ENCODE assay signal across 8 cellular contexts in genomic region chr4:133154725-133155124, GRCh38. TPM values are rescaled to one million over a fixed set of nuclear protein-coding genes. Genes with fewer than 3 reads are reported as not detected.
A peak's percentile ranks its signal among the peaks of the same experiment; 100 is the strongest.
DNase-seq lines count a peak whose midpoint lies in the region; ATAC-seq, FAIRE-seq and TF ChIP-seq lines count a peak whose summit lies in the region.

No MANE protein-coding gene starts in this region.

- H3K4me3 Mint-ChIP-seq in GM23338: no peak overlapping the region

- whole genome bisulfite sequencing in A549 (ENCODE audit: missing lambda C conversion rate): 7% methylated on average over 4 of the region's 4 CpGs
- WGBS in SK-N-SH (ENCODE audit: low lambda C conversion rate): 12% methylated on average over 4 of the region's 4 CpGs

- no peaks in the 10 kb centered on the region; the same call in 2 of the 3 replicates for H3K36me3 Mint-ChIP-seq in GM23338 (ENCODE audit: low read depth)

- peaks cover 30% of the 10 kb centered on the region for H3K4me1 Mint-ChIP-seq in GM23338

- no peaks in the 10 kb centered on the region for H3K79me2 ChIP-seq in GM23338 (replicated peaks; ENCODE audit: insufficient read depth)
- no peaks in the 10 kb centered on the region for H3K79me2 ChIP-seq in SK-N-SH (ENCODE audit: insufficient read depth)

- H3K4me1 ChIP-seq in A549 (0 out of 3 replicates have a peak, but pooled peaks cover 5% of the 10 kb centered on the region), GM23338 (ENCODE audit: insufficient read depth) (peaks cover 27% of the 10 kb centered on the region), SK-N-SH (ENCODE audit: control insufficient read depth in 1 of 2, insufficient read depth in 2 of 2, low read depth in 1 of 2, low read length in 1 of 2) (peaks cover 0 to 2% of the 10 kb centered on the region in 2 experiments; a peak in 2 of 4 replicates)

- H3K27ac Mint-ChIP-seq in GM23338: no peak overlapping the region

- no peaks in the 10 kb centered on the region for H3K9me3 ChIP-seq in A549
- no peaks in the 10 kb centered on the region for H3K9me3 ChIP-seq in SK-N-SH

- H3K27me3 ChIP-seq in GM23338 (ENCODE audit: insufficient read depth): peaks cover 47% of the 10 kb centered on the region
- H3K27me3 ChIP-seq in SK-N-SH (ENCODE audit: insufficient read depth): peaks cover 52% of the 10 kb centered on the region

- H3K4me2 ChIP-seq in A549: no peak overlapping the region
- H3K4me2 ChIP-seq in GM23338: no peak overlapping the region
- H3K4me2 ChIP-seq in SK-N-SH: no peak overlapping the region

- H3K9ac ChIP-seq in SK-N-SH: no peak overlapping the region

- FAIRE-seq in A549 (lab: Jason Lieb, UNC): no peak

- 0 out of 2 replicates have a peak, but pooled peaks cover under 1% of the 10 kb centered on the region for H4K20me1 ChIP-seq in GM23338 (replicated peaks; ENCODE audit: insufficient read depth)
- no peaks in the 10 kb centered on the region for H4K20me1 ChIP-seq in SK-N-SH (ENCODE audit: insufficient read depth)

- no peak overlapping the region for H2AFZ ChIP-seq in GM23338
- H2AFZ ChIP-seq in SK-N-SH (ENCODE audit: low read depth): no peak overlapping the region

- DNase-seq in A549 (ENCODE audit: low read depth in 1 of 2, low spot score in 1 of 2) (peak in 1 of 2 experiments; percentile 31), GM23338 (ENCODE audit: low spot score) (peak; percentile 43), SK-N-SH (peak; percentile 30), glomerular visceral epithelial cell (ENCODE audit: extremely low spot score) (peak; percentile 49), NCI-H1436 treated with DMSO at 0.1 percent for 48 hours (lab: John Stamatoyannopoulos, UW) (no peak)
- DNase-seq in stimulated activated naive CD8-positive, alpha-beta T cell treated with anti-CD3 and anti-CD28 coated beads, Interleukin-15, Interleukin-2, amounts not matched to agents 100 U/mL and 50 U/mL, for 24 hours: no peak
- no peak for DNase-seq in activated T-cell treated with anti-CD3 and anti-CD28 coated beads, Interleukin-2, amount 50 U/mL, for 48 hours
- no peak for DNase-seq in stimulated activated CD4-positive, alpha-beta T cell treated with anti-CD3 and anti-CD28 coated beads, Interleukin-15, amount 100 ng/mL, for 24 hours

- no peak for TF ChIP-seq POLR2A in A549 (IDR thresholded peaks at IDR 0.05; ENCODE audit: low read length)

- peak; percentile 45; the same call in 2 of the 3 replicates for TF ChIP-seq CTCF in A549 (IDR thresholded peaks at IDR 0.05)
- TF ChIP-seq CTCF in GM23338 (conservative IDR thresholded peaks at IDR 0.05; ENCODE audit: low read depth in 2 of 2): peak; percentile 77 to 84
- peak; percentile 74 for TF ChIP-seq CTCF in SK-N-SH (IDR thresholded peaks at IDR 0.05)

- ATAC-seq in A549: no peak
- ATAC-seq in GM23338: no peak
- ATAC-seq in stimulated activated naive CD8-positive, alpha-beta T cell treated with anti-CD3 and anti-CD28 coated beads, Interleukin-15, Interleukin-2, amounts not matched to agents 100 U/mL and 50 U/mL, for 24 hours: no peak

- H3K27ac ChIP-seq in A549 (no peak overlapping the region), GM23338 (ENCODE audit: low read depth) (no peak overlapping the region), SK-N-SH (ENCODE audit: low read depth in 2 of 2, low read length in 1 of 2) (no peak overlapping the region; a peak in 1 of 4 replicates)

- CTCF ChIA-PET in A549 (lab: Yijun Ruan, JAX) (interaction anchor here (0.7 to 1.7 kb wide), 6 partner anchors 8 to 1770 kb away, joined by 3 to 4 read pairs (median 3); no protein-coding TSS in a partner anchor), SK-N-SH (lab: Yijun Ruan, JAX) (interaction anchor here (0.7 to 1.5 kb wide), 8 partner anchors 8 to 374 kb away, joined by 3 to 7 read pairs (median 3); no protein-coding TSS in a partner anchor)

- H3F3A ChIP-seq in GM23338 (replicated peaks; ENCODE audit: low read depth) (no peaks in the 10 kb centered on the region), SK-N-SH (replicated peaks; ENCODE audit: insufficient read depth) (no peaks in the 10 kb centered on the region)

- H3K9me3 Mint-ChIP-seq in GM23338: no peaks in the 10 kb centered on the region; the same call in 2 of the 3 replicates

- H3K27me3 Mint-ChIP-seq in GM23338 (ENCODE audit: insufficient read depth, low read depth, poor library complexity): peaks cover 41% of the 10 kb centered on the region

- POLR2A ChIA-PET in A549 (lab: Yijun Ruan, JAX) (no interaction called here), SK-N-SH (lab: Yijun Ruan, JAX) (no interaction called here)

- H3K36me3 ChIP-seq in GM23338 (ENCODE audit: insufficient read depth) (no peaks in the 10 kb centered on the region), SK-N-SH (replicated peaks in 1 of 2; ENCODE audit: control insufficient read depth in 1 of 2, insufficient read depth in 2 of 2, low read length in 1 of 2) (no peaks in the 10 kb centered on the region)

- TF ChIP-seq EP300 in A549 (IDR thresholded peaks at IDR 0.05): no peak
- TF ChIP-seq EP300 in SK-N-SH (IDR thresholded peaks at IDR 0.05; ENCODE audit: borderline replicate concordance in 1 of 2, low read depth in 1 of 2, low read length in 1 of 2): no peak

- peak; percentile 40 to 48; a peak in 4 of 5 replicates for TF ChIP-seq RAD21 in A549 (conservative IDR thresholded peaks at IDR 0.05 in 1 of 2, IDR thresholded peaks at IDR 0.05 in 1 of 2)
- TF ChIP-seq RAD21 in SK-N-SH (IDR thresholded peaks at IDR 0.05; ENCODE audit: low read length): peak; percentile 55

- H3K4me3 ChIP-seq in A549: no peak overlapping the region
- H3K4me3 ChIP-seq in GM23338: no peak overlapping the region
- no peak overlapping the region; a peak in 1 of 4 replicates for H3K4me3 ChIP-seq in SK-N-SH (ENCODE audit: low read depth in 2 of 2, low read length in 1 of 2)

- no peaks in the 10 kb centered on the region for H3K9me2 ChIP-seq in GM23338 (ENCODE audit: insufficient read depth)
- H3K9me2 ChIP-seq in SK-N-SH: no peaks in the 10 kb centered on the region

TF ChIP-seq in A549, 52 proteins besides CTCF, POLR2A, EP300 and RAD21:
- TF ChIP-seq NFE2L2 (conservative IDR thresholded peaks at IDR 0.05; ENCODE audit: low read length): no peak
- peak; percentile 46; the same call in 2 of the 3 replicates for TF ChIP-seq SMC3 (IDR thresholded peaks at IDR 0.05)

TF ChIP-seq in GM23338, 12 proteins besides CTCF, POLR2A, EP300 and RAD21 (continues in another document):
- no peak for TF ChIP-seq JUNB (IDR thresholded peaks at IDR 0.05; ENCODE audit: unreplicated experiment)
- TF ChIP-seq EZH2phosphoT487 (IDR thresholded peaks at IDR 0.05; ENCODE audit: unreplicated experiment): no peak
- TF ChIP-seq ZNF114 (CRISPR knock-in tag; IDR thresholded peaks at IDR 0.05): no peak
- no peak for TF ChIP-seq STAT1 (IDR thresholded peaks at IDR 0.05; ENCODE audit: unreplicated experiment)

TF ChIP-seq in SK-N-SH, 30 proteins besides CTCF, POLR2A, EP300 and RAD21:
- no peak for TF ChIP-seq CHD2 (IDR thresholded peaks at IDR 0.05; ENCODE audit: low read length, partially characterized antibody)
- TF ChIP-seq SMC3 (IDR thresholded peaks at IDR 0.05; ENCODE audit: low read depth, low read length): peak; percentile 36

RNA-seq across cellular contexts. Expression of gene PCDH10, which starts 5.6 kb away (rescaled TPM):
- polyA plus RNA-seq in A549 (2011; rRNA removed) (0.37 and 0.38 TPM in 2 replicates), A549 (2017; fragmentation: RNase III; extraction: RNeasy Plus Mini Kit Qiagen cat#74134 plus additional on column Dnase treatment) (0.42 to 0.58 TPM (median 0.49 TPM) in 3 replicates), GM23338 (2016; fragmentation: Nextera tagmentation; extraction: Ambion mirVana) (0.75 and 1.2 TPM in 2 replicates), SK-N-SH (2012; rRNA removed) (0.02 and 0.05 TPM in 2 replicates)
- 0.33 and 0.36 TPM in 2 replicates for polyA plus RNA-seq in A549 (2012; cell fraction: cytosol; rRNA removed)
- polyA plus RNA-seq in A549 (2012; cell fraction: nucleus; rRNA removed): 0.79 and 0.82 TPM in 2 replicates
- polyA minus RNA-seq in A549 (2011; rRNA and poly(A)+ RNA removed): 0.54 TPM in 2 replicates
- total RNA-seq in GM23338 (2014; rRNA removed; shearing (Covaris generic)): 4.0 and 5.6 TPM in 2 replicates
- polyA plus RNA-seq in SK-N-SH (2012; cell fraction: cytosol; rRNA removed): 0.03 and 0.04 TPM in 2 replicates
- polyA plus RNA-seq in SK-N-SH (2012; cell fraction: nucleus; rRNA removed): 0.07 and 0.10 TPM in 2 replicates

Comparison
In these comparisons a context has a peak if more than half of its experiments do, and no peak if none do; other contexts are left out.
1. DNase-seq: peak in GM23338 (single experiment), SK-N-SH (single experiment) and glomerular visceral epithelial cell (single experiment); none in stimulated activated naive CD8-positive, alpha-beta T cell treated with anti-CD3 and anti-CD28 coated beads, Interleukin-15, Interleukin-2, amounts not matched to agents 100 U/mL and 50 U/mL, for 24 hours (single experiment), NCI-H1436 treated with DMSO at 0.1 percent for 48 hours (single experiment), activated T-cell treated with anti-CD3 and anti-CD28 coated beads, Interleukin-2, amount 50 U/mL, for 48 hours (0 of 2) and stimulated activated CD4-positive, alpha-beta T cell treated with anti-CD3 and anti-CD28 coated beads, Interleukin-15, amount 100 ng/mL, for 24 hours (single experiment).
2. Of the 12 proteins assayed by ChIP-seq in both A549 and SK-N-SH: peak only in A549: none; only in SK-N-SH: none; in both: CTCF, RAD21 and SMC3; in neither: 9.
3. Peak in every context shown above with its lines, with median percentiles within 50 percentile points of each other: CTCF ChIP-seq.